ENCODE assay signal across 12 cellular contexts in genomic region chr6:141169419-141169818, GRCh38.
DNase-seq lines count a peak whose midpoint lies in the region; ATAC-seq and TF ChIP-seq lines count a peak whose summit lies in the region.
"Had no signal": no experiment of that assay in that cellular context is flagged by ENCODE, and none has a peak within 500 bp of the region (broad histone marks: within the 10 kb centered on the region; RNA-seq: fewer than 3 reads in every experiment).

No MANE protein-coding gene starts in this region.

- in situ Hi-C loops in GM23248 (cut with MboI) = no loop called here

- no TSS peak for BruUV-seq in PC-3 (replicated peaks; lab: Mats Ljungman, UMichigan)

- peaks cover 11% of the 10 kb centered on the region for H3K4me1 ChIP-seq in GM23248 (ENCODE audit: insufficient read depth)
- no peaks in the 10 kb centered on the region for H3K4me1 ChIP-seq in PC-3 (ENCODE audit: insufficient read depth, low read length)

- DNase-seq in GM23248 (peak; percentile 83), NCI-H2171 treated with DMSO at 0.1 percent for 48 hours (lab: John Stamatoyannopoulos, UW) (peak; percentile 86), fibroblast of mammary gland (ENCODE audit: low read depth) (peak; percentile 86), skeletal muscle cell (ENCODE audit: low read depth) (peak; percentile 90), PC-3 (no peak), NCI-H1417 treated with DMSO at 0.1 percent for 48 hours (lab: John Stamatoyannopoulos, UW) (no peak)
- DNase-seq: activated CD8-positive, alpha-beta memory T cell treated with anti-CD3 and anti-CD28 coated beads, Interleukin-2, amount 10 ng/mL, durations not matched to agents 7 days and 5 days; activated naive CD8-positive, alpha-beta T cell treated with anti-CD3 and anti-CD28 coated beads, Interleukin-2, amount 10 ng/mL, durations not matched to agents 7 days and 5 days; DMS153; effector CD4-positive, alpha-beta T cell; NCI-H446 treated with DMSO at 0.1 percent for 48 hours had no signal

- H3K27me3 ChIP-seq in GM23248 (replicated peaks; ENCODE audit: insufficient read depth) (no peaks in the 10 kb centered on the region), PC-3 (ENCODE audit: low read length) (no peaks in the 10 kb centered on the region)

- TF ChIP-seq CTCF in fibroblast of mammary gland (conservative IDR thresholded peaks at IDR 0.05; ENCODE audit: control insufficient read depth, insufficient read depth, low read depth, low read length) (no peak), PC-3 (conservative IDR thresholded peaks at IDR 0.05; ENCODE audit: low read depth, low read length) (no peak)

- POLR2A ChIA-PET in PC-3 (lab: Charles Lee; ENCODE audit: unreplicated experiment) = no interaction called here

- H3K9ac ChIP-seq in GM23248 (no peak overlapping the region), PC-3 (ENCODE audit: low read length) (no peak overlapping the region)

- ATAC-seq in PC-3 (no peak), HG03432 (IDR thresholded peaks at IDR 0.05; ENCODE audit: unreplicated experiment) (no peak)
- ATAC-seq: activated CD8-positive, alpha-beta memory T cell treated with anti-CD3 and anti-CD28 coated beads, Interleukin-2, amount 10 ng/mL, durations not matched to agents 7 days and 5 days had no signal

- peak overlapping the region; percentile 59 for H3K4me2 ChIP-seq in GM23248 (ENCODE audit: unreplicated experiment)
- H3K4me2 ChIP-seq in PC-3 (ENCODE audit: low read length) = no peak overlapping the region

- 0 out of 2 replicates have a peak overlapping the region, but pooled peaks have one; percentile 3 for H3K4me3 ChIP-seq in GM23248
- H3K4me3 ChIP-seq in fibroblast of mammary gland (ENCODE audit: control insufficient read depth, low read depth, low read length) = no peak overlapping the region
- H3K4me3 ChIP-seq in skeletal muscle cell (ENCODE audit: low read depth, low read length) = no peak overlapping the region
- H3K4me3 ChIP-seq in PC-3 (ENCODE audit: low read length) = no peak overlapping the region

- H4K20me1 ChIP-seq in GM23248 (ENCODE audit: insufficient read depth) (no peaks in the 10 kb centered on the region), PC-3 (ENCODE audit: low read length) (no peaks in the 10 kb centered on the region)

- intact Hi-C loops in PC-3 (cut with micrococcal nuclease) = no loop called here

- WGBS in GM23248 (ENCODE audit: low coverage in 1 of 2, low lambda C conversion rate in 2 of 2, missing lambda C conversion rate in 2 of 2), 2 experiments = 68 to 71% methylated on average over 1 of the region's 1 CpG

- H3K36me3 ChIP-seq in GM23248 (ENCODE audit: low read depth) = no peaks in the 10 kb centered on the region
- H3K36me3 ChIP-seq in PC-3 (ENCODE audit: low read depth, low read length) = no peaks in the 10 kb centered on the region

- H2AFZ ChIP-seq in GM23248 (peak overlapping the region; percentile 46), PC-3 (ENCODE audit: low read length) (no peak overlapping the region)

- no peak overlapping the region for H3K27ac ChIP-seq in GM23248
- no peak overlapping the region for H3K27ac ChIP-seq in PC-3 (ENCODE audit: low read length)

- H3K9me2 ChIP-seq in GM23248 (ENCODE audit: insufficient read depth) (0 out of 2 replicates have a peak, but pooled peaks cover 4% of the 10 kb centered on the region), PC-3 (replicated peaks; ENCODE audit: low read length) (no peaks in the 10 kb centered on the region)

- H3F3A ChIP-seq in GM23248 (ENCODE audit: insufficient read depth) (no peaks in the 10 kb centered on the region), PC-3 (ENCODE audit: low read length, unreplicated experiment) (no peaks in the 10 kb centered on the region)

- no peaks in the 10 kb centered on the region for H3K79me2 ChIP-seq in GM23248 (ENCODE audit: insufficient read depth)
- H3K79me2 ChIP-seq in PC-3 (ENCODE audit: low read length) = no peaks in the 10 kb centered on the region

- CTCF ChIA-PET in PC-3 (lab: Charles Lee) = no interaction called here

- no peaks in the 10 kb centered on the region for H3K9me3 ChIP-seq in GM23248 (ENCODE audit: low read depth)
- H3K9me3 ChIP-seq in PC-3 (ENCODE audit: low read length) = no peaks in the 10 kb centered on the region

Comparison
In these comparisons a context has a peak if more than half of its experiments do, and no peak if none do; other contexts are left out.
1. DNase-seq: peak in GM23248 (single experiment), NCI-H2171 treated with DMSO at 0.1 percent for 48 hours (single experiment), fibroblast of mammary gland (single experiment) and skeletal muscle cell (single experiment); none in PC-3 (single experiment) and NCI-H1417 treated with DMSO at 0.1 percent for 48 hours (single experiment).